8 cellular contexts compared by ENCODE assay signal in genomic region chr1:36609241-36610027, GRCh38.
DNase-seq lines count a peak whose midpoint lies in the region; ATAC-seq lines count a peak whose summit lies in the region.

No MANE protein-coding gene starts in this region.

- H3K27me3 ChIP-seq in CD8-positive, alpha-beta memory T cell (ENCODE audit: insufficient read depth, low read length, poor library complexity, severe bottlenecking), result no peaks in the 10 kb centered on the region
- no peaks in the 10 kb centered on the region for H3K27me3 ChIP-seq in H7 (ENCODE audit: control insufficient read depth, insufficient read depth, low read length)

- H3K27ac ChIP-seq in CD8-positive, alpha-beta memory T cell (ENCODE audit: low read depth, low read length), result no peak overlapping the region

- no peaks in the 10 kb centered on the region for H3K36me3 Mint-ChIP-seq in CD8-positive, alpha-beta memory T cell

- no peak overlapping the region for H3K4me3 ChIP-seq in CD8-positive, alpha-beta memory T cell (ENCODE audit: low read length)
- H3K4me3 ChIP-seq in H7 (ENCODE audit: insufficient read depth, low read depth, low read length), result no peak overlapping the region

- peaks cover 32 to 42% (median 39%) of the 10 kb centered on the region in 3 donors for H3K4me1 Mint-ChIP-seq in CD8-positive, alpha-beta memory T cell

- ATAC-seq in GM18873 (IDR thresholded peaks at IDR 0.05; ENCODE audit: low FRiP score, unreplicated experiment) (no peak), GM19397 (IDR thresholded peaks at IDR 0.05; ENCODE audit: unreplicated experiment) (no peak)

- peak overlapping the region in 2 of 8 donors; percentile 20 to 68 for H3K27ac Mint-ChIP-seq in CD8-positive, alpha-beta memory T cell

- CTCF ChIA-PET in CD8-positive, alpha-beta memory T cell (lab: Charles Lee), result interaction anchor here (1.4 kb wide), 1 partner anchor 40 kb away, joined by 3 read pairs; no protein-coding TSS in a partner anchor

- POLR2A ChIA-PET in CD8-positive, alpha-beta memory T cell (lab: Charles Lee), result no interaction called here

- peaks cover 24% of the 10 kb centered on the region for H3K4me1 ChIP-seq in CD8-positive, alpha-beta memory T cell (ENCODE audit: insufficient read depth, low read length)

- H3K9me3 ChIP-seq in CD8-positive, alpha-beta memory T cell (ENCODE audit: low read length), result no peaks in the 10 kb centered on the region

- H3K9me3 Mint-ChIP-seq in CD8-positive, alpha-beta memory T cell, result no peaks in the 10 kb centered on the region

- H3K4me3 Mint-ChIP-seq in CD8-positive, alpha-beta memory T cell, result no peak overlapping the region

- H3K27me3 Mint-ChIP-seq in CD8-positive, alpha-beta memory T cell, result peaks cover 2 to 3% of the 10 kb centered on the region in 2 donors

- DNase-seq in CD8-positive, alpha-beta memory T cell, result peak in 3 of 5 donors; percentile 5 to 32 (median 26)
- peak; percentile 91 for DNase-seq in H7
- peak; percentile 87 to 95 for DNase-seq in NCI-H446 (lab: John Stamatoyannopoulos, UW)
- peak; percentile 5 to 11 for DNase-seq in activated CD4-positive, alpha-beta T cell treated with anti-CD3 and anti-CD28 coated beads, Interleukin-2, amount 50 U/mL, for 4 hours
- peak; percentile 24 for DNase-seq in fibroblast of the conjunctiva (ENCODE audit: low read depth)
- DNase-seq in posterior cingulate gyrus, result peak; percentile 47 to 96 (median 78)

- intact Hi-C loops in posterior cingulate gyrus (cut with DNase I), result loop anchor here (2.0 kb wide), 2 partner anchors 43 to 429 kb away; no protein-coding TSS in a partner anchor

- no peaks in the 10 kb centered on the region for H3K36me3 ChIP-seq in CD8-positive, alpha-beta memory T cell (ENCODE audit: insufficient read depth, low read length)
- no peaks in the 10 kb centered on the region for H3K36me3 ChIP-seq in H7 (replicated peaks; ENCODE audit: control insufficient read depth, insufficient read depth, low read length)

Comparison
In these comparisons a context has a peak if more than half of its experiments do, and no peak if none do; other contexts are left out.
1. DNase-seq: peak in every context shown above with its lines; median percentile 91 in H7; 91 in NCI-H446; 78 in posterior cingulate gyrus; 26 in CD8-positive, alpha-beta memory T cell; 24 in fibroblast of the conjunctiva; 8 in activated CD4-positive, alpha-beta T cell treated with anti-CD3 and anti-CD28 coated beads, Interleukin-2, amount 50 U/mL, for 4 hours.